In genomic region chr12:116319316-116319715, GRCh38 we compare ENCODE assay signal across 10 cellular contexts. TPM values are rescaled to one million over a fixed set of nuclear protein-coding genes. Genes with fewer than 3 reads are reported as not detected.
A peak's percentile ranks its signal among the peaks of the same experiment; 100 is the strongest.
DNase-seq lines count a peak whose midpoint lies in the region; ATAC-seq and TF ChIP-seq lines count a peak whose summit lies in the region.
"Had no signal": no experiment of that assay in that cellular context is flagged by ENCODE, and none has a peak within 500 bp of the region (broad histone marks: within the 10 kb centered on the region; RNA-seq: fewer than 3 reads in every experiment).

No MANE protein-coding gene starts in this region.

- intact Hi-C loops in transverse colon (cut with DNase I; ENCODE audit: low total_unique reads), result no loop called here

- H3K27me3 Mint-ChIP-seq in activated naive CD4-positive, alpha-beta T cell treated with anti-CD3 and anti-CD28 coated beads, Interleukin-2, amount 10 ng/mL, durations not matched to agents 7 days and 5 days, result peaks cover 31% of the 10 kb centered on the region
- no peaks in the 10 kb centered on the region for H3K27me3 Mint-ChIP-seq in activated naive CD8-positive, alpha-beta T cell

- H3K27ac ChIP-seq in layer of hippocampus (ENCODE audit: low read depth, low read length), result peak overlapping the region; percentile 64
- H3K27ac ChIP-seq in transverse colon, result peak overlapping the region; percentile 71 to 83 (median 78)

- no peak overlapping the region for H3K4me3 ChIP-seq in transverse colon

- H3K36me3 ChIP-seq in transverse colon, result no peaks in the 10 kb centered on the region

- no peak for DNase-seq in activated naive CD4-positive, alpha-beta T cell treated with anti-CD3 and anti-CD28 coated beads, Interleukin-2, amount 10 ng/mL, durations not matched to agents 7 days and 5 days
- DNase-seq in activated naive CD4-positive, alpha-beta T cell treated with anti-CD3 and anti-CD28 coated beads, Interleukin-2, amount 50 U/mL, for 16 hours, result no peak
- no peak for DNase-seq in transverse colon
- DNase-seq in NCI-H2081 treated with DMSO at 0.1 percent for 48 hours (lab: John Stamatoyannopoulos, UW), result no peak
- no peak for DNase-seq in germinal center (ENCODE audit: low spot score)
- DNase-seq: central memory CD4-positive, alpha-beta T cell had no signal

- H3K9me3 Mint-ChIP-seq in activated naive CD4-positive, alpha-beta T cell treated with anti-CD3 and anti-CD28 coated beads, Interleukin-2, amount 10 ng/mL, durations not matched to agents 7 days and 5 days, result no peaks in the 10 kb centered on the region
- peaks cover 4% of the 10 kb centered on the region for H3K9me3 Mint-ChIP-seq in activated naive CD8-positive, alpha-beta T cell (ENCODE audit: low read depth)
- H3K9me3 Mint-ChIP-seq: CD8-positive, alpha-beta memory T cell had no signal

- TF ChIP-seq CTCF in transverse colon (IDR thresholded peaks at IDR 0.05), result no peak

- CTCF ChIA-PET in activated naive CD4-positive, alpha-beta T cell treated with anti-CD3 and anti-CD28 coated beads, Interleukin-2, amount 10 ng/mL, durations not matched to agents 7 days and 5 days (lab: Charles Lee), result interaction anchor here (0.6 kb wide), 1 partner anchor 43 kb away, joined by 4 read pairs; no protein-coding TSS in a partner anchor

- no peak for TF ChIP-seq EP300 in transverse colon (IDR thresholded peaks at IDR 0.05; ENCODE audit: low read depth)

- peaks cover 3% of the 10 kb centered on the region for H3K36me3 Mint-ChIP-seq in activated naive CD4-positive, alpha-beta T cell treated with anti-CD3 and anti-CD28 coated beads, Interleukin-2, amount 10 ng/mL, durations not matched to agents 7 days and 5 days
- H3K36me3 Mint-ChIP-seq in activated naive CD8-positive, alpha-beta T cell, result no peaks in the 10 kb centered on the region

- peak overlapping the region; percentile 51 for H3K27ac Mint-ChIP-seq in activated naive CD4-positive, alpha-beta T cell treated with anti-CD3 and anti-CD28 coated beads, Interleukin-2, amount 10 ng/mL, durations not matched to agents 7 days and 5 days
- H3K27ac Mint-ChIP-seq in activated naive CD8-positive, alpha-beta T cell, result peak overlapping the region; percentile 93

- peaks cover 50% of the 10 kb centered on the region for H3K4me1 Mint-ChIP-seq in activated naive CD4-positive, alpha-beta T cell treated with anti-CD3 and anti-CD28 coated beads, Interleukin-2, amount 10 ng/mL, durations not matched to agents 7 days and 5 days
- peaks cover 40% of the 10 kb centered on the region for H3K4me1 Mint-ChIP-seq in activated naive CD8-positive, alpha-beta T cell (ENCODE audit: low read depth)

- no peaks in the 10 kb centered on the region for H3K9me3 ChIP-seq in transverse colon

- 51 to 75% methylated on average over 4 to 9 of the region's 9 CpGs for WGBS in transverse colon (ENCODE audit: low coverage in 1 of 2), 2 donors

- no peak for ATAC-seq in HG02884 (IDR thresholded peaks at IDR 0.05; ENCODE audit: unreplicated experiment)

- in situ Hi-C loops in transverse colon (cut with MboI; ENCODE audit: low pct_ligation_motif_present in 1 of 4, low pct_unique_long_range_greater_than_20kb in 1 of 4, low sequenced_read_pairs in 3 of 4), result no loop called here

- no peak overlapping the region for H3K4me3 Mint-ChIP-seq in activated naive CD4-positive, alpha-beta T cell treated with anti-CD3 and anti-CD28 coated beads, Interleukin-2, amount 10 ng/mL, durations not matched to agents 7 days and 5 days
- peak overlapping the region; percentile 76 for H3K4me3 Mint-ChIP-seq in activated naive CD8-positive, alpha-beta T cell

- no peak for TF ChIP-seq POLR2A in transverse colon (IDR thresholded peaks at IDR 0.05)

- H3K4me1 ChIP-seq in transverse colon, result peaks cover 0 to 24% (median 5%) of the 10 kb centered on the region in 4 donors

- peaks cover 3% of the 10 kb centered on the region for H3K27me3 ChIP-seq in layer of hippocampus (ENCODE audit: control insufficient read depth, insufficient read depth, low read length)
- H3K27me3 ChIP-seq in transverse colon, result no peaks in the 10 kb centered on the region

RNA-seq across cellular contexts. Expression of gene MED13L, which starts 41.8 kb away (rescaled TPM):
- 100 to 1,000 TPM; 126 to 194 (median 154) TPM for total RNA-seq in transverse colon
